19 cellular contexts compared by ENCODE assay signal in the genomic region with DNA sequence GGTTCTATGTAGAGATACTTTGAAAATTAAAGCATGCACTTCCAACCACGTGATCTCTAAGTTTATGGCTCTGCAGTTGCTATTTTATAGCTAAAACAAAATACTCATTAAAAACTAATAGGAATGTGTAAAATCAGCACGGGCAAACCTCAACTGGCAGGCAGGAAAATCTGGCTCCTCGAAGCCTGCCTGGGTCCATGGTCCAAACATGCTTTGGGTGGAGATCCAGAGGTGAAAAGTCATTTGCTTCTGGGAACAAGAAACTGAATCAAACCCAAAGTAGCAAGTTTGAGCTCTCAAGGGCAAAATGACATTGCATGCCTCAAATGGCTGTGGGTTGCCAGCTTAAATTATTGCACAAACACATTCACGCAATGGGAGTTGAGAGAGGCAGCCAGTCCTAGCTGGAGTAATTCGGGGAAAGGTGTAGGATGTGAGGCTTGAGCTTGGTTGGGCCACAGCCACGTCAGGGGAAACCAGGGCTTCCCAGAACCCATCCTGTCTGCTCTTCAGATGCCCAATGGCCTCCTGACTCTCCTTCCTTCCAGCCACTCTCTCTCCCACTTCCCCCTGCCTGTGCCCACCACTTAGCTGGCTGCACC.
A peak's percentile ranks its signal among the peaks of the same experiment; 100 is the strongest.
DNase-seq lines count a peak whose midpoint lies in the region; ATAC-seq, FAIRE-seq and TF ChIP-seq lines count a peak whose summit lies in the region.
"Had no signal": no experiment of that assay in that cellular context is flagged by ENCODE, and none has a peak within 500 bp of the region (broad histone marks: within the 10 kb centered on the region; RNA-seq: fewer than 3 reads in every experiment).

No MANE protein-coding gene starts in this region.

- DNase-seq in activated CD8-positive, alpha-beta T cell treated with anti-CD3 and anti-CD28 coated beads for 36 hours = no peak
- no peak for DNase-seq in activated CD8-positive, alpha-beta T cell treated with anti-CD3 and anti-CD28 coated beads, Interleukin-2, amount 10 ng/mL, durations not matched to agents 7 days and 5 days
- peak; percentile 95 for DNase-seq in GM04503 (ENCODE audit: low read depth)
- peak; percentile 16 for DNase-seq in ecto neural progenitor cell (ENCODE audit: low spot score)
- peak; percentile 16 for DNase-seq in small intestine
- no peak for DNase-seq in CD8-positive, alpha-beta T cell
- no peak for DNase-seq in activated CD4-positive, CD25-positive, alpha-beta regulatory T cell treated with anti-CD3 and anti-CD28 coated beads, Interleukin-2, amount 50 U/mL, for 72 hours
- DNase-seq: activated naive CD8-positive, alpha-beta T cell treated with anti-CD3 and anti-CD28 coated beads, Interleukin-2, amount 10 ng/mL, durations not matched to agents 7 days and 5 days; caudate nucleus; endodermal cell; GF-D8; NCI-H1105; NCI-H82; uterus had no signal

- H3K9me3 ChIP-seq in small intestine (ENCODE audit: control insufficient read depth, low read depth) = no peaks in the 10 kb centered on the region
- H3K9me3 ChIP-seq in CD8-positive, alpha-beta T cell (ENCODE audit: low read length) = no peaks in the 10 kb centered on the region
- H3K9me3 ChIP-seq: uterus had no signal

- no peak for ATAC-seq in activated CD8-positive, alpha-beta T cell treated with anti-CD3 and anti-CD28 coated beads for 36 hours
- no peak for ATAC-seq in activated CD8-positive, alpha-beta T cell treated with anti-CD3 and anti-CD28 coated beads, Interleukin-2, amount 10 ng/mL, durations not matched to agents 7 days and 5 days
- no peak for ATAC-seq in CD8-positive, alpha-beta T cell
- no peak for ATAC-seq in HG03469 (IDR thresholded peaks at IDR 0.05; ENCODE audit: unreplicated experiment)

- FAIRE-seq in small intestine (lab: Jason Lieb, UNC) = no peak
- FAIRE-seq: frontal cortex, RCC 7860 had no signal

- H3K36me3 Mint-ChIP-seq in activated CD8-positive, alpha-beta T cell treated with anti-CD3 and anti-CD28 coated beads for 36 hours (ENCODE audit: low read depth) = no peaks in the 10 kb centered on the region
- no peaks in the 10 kb centered on the region for H3K36me3 Mint-ChIP-seq in activated CD8-positive, alpha-beta T cell treated with anti-CD3 and anti-CD28 coated beads, Interleukin-2, amount 10 ng/mL, durations not matched to agents 7 days and 5 days (ENCODE audit: low read depth)
- no peaks in the 10 kb centered on the region for H3K36me3 Mint-ChIP-seq in CD8-positive, alpha-beta T cell
- H3K36me3 Mint-ChIP-seq: activated naive CD8-positive, alpha-beta T cell treated with anti-CD3 and anti-CD28 coated beads, Interleukin-2, amount 10 ng/mL, durations not matched to agents 7 days and 5 days had no signal

- peaks cover 25% of the 10 kb centered on the region for H3K4me1 Mint-ChIP-seq in activated CD8-positive, alpha-beta T cell treated with anti-CD3 and anti-CD28 coated beads for 36 hours (ENCODE audit: low read depth)
- peaks cover 12% of the 10 kb centered on the region for H3K4me1 Mint-ChIP-seq in activated CD8-positive, alpha-beta T cell treated with anti-CD3 and anti-CD28 coated beads, Interleukin-2, amount 10 ng/mL, durations not matched to agents 7 days and 5 days (ENCODE audit: low read depth)
- peaks cover 4% of the 10 kb centered on the region for H3K4me1 Mint-ChIP-seq in CD8-positive, alpha-beta T cell (ENCODE audit: low read depth)
- H3K4me1 Mint-ChIP-seq: endodermal cell, nephron had no signal

- CTCF ChIA-PET in activated CD8-positive, alpha-beta T cell treated with anti-CD3 and anti-CD28 coated beads for 36 hours (lab: Charles Lee) = interaction anchor here (0.7 to 1.0 kb wide), 2 partner anchors 10 to 340 kb away, joined by 3 to 5 read pairs; no protein-coding TSS in a partner anchor
- CTCF ChIA-PET in activated CD8-positive, alpha-beta T cell treated with anti-CD3 and anti-CD28 coated beads, Interleukin-2, amount 10 ng/mL, durations not matched to agents 7 days and 5 days (lab: Charles Lee) = interaction anchor here (0.9 to 1.3 kb wide), 2 partner anchors 11 to 61 kb away, joined by 3 to 4 read pairs; no protein-coding TSS in a partner anchor
- CTCF ChIA-PET in CD8-positive, alpha-beta T cell (lab: Charles Lee) = interaction anchor here (1.2 kb wide), 1 partner anchor 10 kb away, joined by 4 read pairs; no protein-coding TSS in a partner anchor

- no peak overlapping the region for H3K27ac ChIP-seq in small intestine (ENCODE audit: low read depth in 1 of 2, low read length in 1 of 2)
- no peak overlapping the region for H3K27ac ChIP-seq in CD8-positive, alpha-beta T cell (ENCODE audit: low read depth, low read length)
- H3K27ac ChIP-seq: uterus had no signal

- peak overlapping the region; percentile 7 for H3K27ac Mint-ChIP-seq in activated CD8-positive, alpha-beta T cell treated with anti-CD3 and anti-CD28 coated beads for 36 hours
- H3K27ac Mint-ChIP-seq in activated CD8-positive, alpha-beta T cell treated with anti-CD3 and anti-CD28 coated beads, Interleukin-2, amount 10 ng/mL, durations not matched to agents 7 days and 5 days = no peak overlapping the region
- H3K27ac Mint-ChIP-seq in CD8-positive, alpha-beta T cell = no peak overlapping the region
- H3K27ac Mint-ChIP-seq: activated naive CD8-positive, alpha-beta T cell treated with anti-CD3 and anti-CD28 coated beads, Interleukin-2, amount 10 ng/mL, durations not matched to agents 7 days and 5 days; endodermal cell had no signal

- POLR2A ChIA-PET in activated CD8-positive, alpha-beta T cell treated with anti-CD3 and anti-CD28 coated beads for 36 hours (lab: Charles Lee) = interaction anchor here (0.7 to 1.6 kb wide), 4 partner anchors 32 to 1694 kb away, joined by 3 to 4 read pairs (median 4); no protein-coding TSS in a partner anchor
- POLR2A ChIA-PET in activated CD8-positive, alpha-beta T cell treated with anti-CD3 and anti-CD28 coated beads, Interleukin-2, amount 10 ng/mL, durations not matched to agents 7 days and 5 days (lab: Charles Lee) = interaction anchor here (0.6 kb wide), 1 partner anchor 35 kb away, joined by 3 read pairs; no protein-coding TSS in a partner anchor
- POLR2A ChIA-PET in CD8-positive, alpha-beta T cell (lab: Charles Lee) = interaction anchor here (0.7 to 1.4 kb wide), 4 partner anchors 10 to 82 kb away, joined by 3 to 4 read pairs (median 4); no protein-coding TSS in a partner anchor

- H3K27me3 Mint-ChIP-seq in activated CD8-positive, alpha-beta T cell treated with anti-CD3 and anti-CD28 coated beads for 36 hours = no peaks in the 10 kb centered on the region
- no peaks in the 10 kb centered on the region for H3K27me3 Mint-ChIP-seq in activated CD8-positive, alpha-beta T cell treated with anti-CD3 and anti-CD28 coated beads, Interleukin-2, amount 10 ng/mL, durations not matched to agents 7 days and 5 days (ENCODE audit: low read depth)
- H3K27me3 Mint-ChIP-seq in CD8-positive, alpha-beta T cell (ENCODE audit: low read depth) = no peaks in the 10 kb centered on the region
- H3K27me3 Mint-ChIP-seq: activated naive CD8-positive, alpha-beta T cell treated with anti-CD3 and anti-CD28 coated beads, Interleukin-2, amount 10 ng/mL, durations not matched to agents 7 days and 5 days had no signal

- no peak overlapping the region for H3K4me3 ChIP-seq in small intestine (ENCODE audit: low read depth in 1 of 2, low read length in 2 of 2)
- H3K4me3 ChIP-seq in CD8-positive, alpha-beta T cell (ENCODE audit: low read depth, low read length) = no peak overlapping the region
- H3K4me3 ChIP-seq: lung, uterus had no signal

- H3K27me3 ChIP-seq in small intestine (ENCODE audit: control insufficient read depth in 2 of 2, insufficient read depth in 2 of 2, low read length in 2 of 2) = no peaks in the 10 kb centered on the region
- H3K27me3 ChIP-seq in CD8-positive, alpha-beta T cell (ENCODE audit: insufficient read depth, low read length) = no peaks in the 10 kb centered on the region
- H3K27me3 ChIP-seq: uterus had no signal

- no peaks in the 10 kb centered on the region for H3K4me1 ChIP-seq in small intestine (ENCODE audit: control insufficient read depth in 2 of 2, insufficient read depth in 1 of 2, low read depth in 1 of 2, low read length in 1 of 2)
- peaks cover 4% of the 10 kb centered on the region for H3K4me1 ChIP-seq in CD8-positive, alpha-beta T cell (ENCODE audit: insufficient read depth, low read length)
- H3K4me1 ChIP-seq: uterus had no signal

- H3K9me3 Mint-ChIP-seq in activated CD8-positive, alpha-beta T cell treated with anti-CD3 and anti-CD28 coated beads for 36 hours = peaks cover 3% of the 10 kb centered on the region
- no peaks in the 10 kb centered on the region for H3K9me3 Mint-ChIP-seq in activated CD8-positive, alpha-beta T cell treated with anti-CD3 and anti-CD28 coated beads, Interleukin-2, amount 10 ng/mL, durations not matched to agents 7 days and 5 days (ENCODE audit: insufficient read depth)
- no peaks in the 10 kb centered on the region for H3K9me3 Mint-ChIP-seq in CD8-positive, alpha-beta T cell
- H3K9me3 Mint-ChIP-seq: activated naive CD8-positive, alpha-beta T cell treated with anti-CD3 and anti-CD28 coated beads, Interleukin-2, amount 10 ng/mL, durations not matched to agents 7 days and 5 days; endodermal cell; nephron had no signal

- H3K36me3 ChIP-seq in small intestine (ENCODE audit: control insufficient read depth in 2 of 2, insufficient read depth in 2 of 2, low read length in 2 of 2) = no peaks in the 10 kb centered on the region
- H3K36me3 ChIP-seq in CD8-positive, alpha-beta T cell (ENCODE audit: insufficient read depth, low read length) = no peaks in the 10 kb centered on the region
- H3K36me3 ChIP-seq: uterus had no signal

- H3K4me3 Mint-ChIP-seq in activated CD8-positive, alpha-beta T cell treated with anti-CD3 and anti-CD28 coated beads for 36 hours = no peak overlapping the region
- H3K4me3 Mint-ChIP-seq in activated CD8-positive, alpha-beta T cell treated with anti-CD3 and anti-CD28 coated beads, Interleukin-2, amount 10 ng/mL, durations not matched to agents 7 days and 5 days = no peak overlapping the region
- no peak overlapping the region for H3K4me3 Mint-ChIP-seq in CD8-positive, alpha-beta T cell
- H3K4me3 Mint-ChIP-seq: activated naive CD8-positive, alpha-beta T cell treated with anti-CD3 and anti-CD28 coated beads, Interleukin-2, amount 10 ng/mL, durations not matched to agents 7 days and 5 days; endodermal cell; nephron had no signal

- WGBS in small intestine, 3 donors = 50 to 72% (median 61%) methylated on average over 6 of the region's 6 CpGs

- no peak for TF ChIP-seq CTCF in activated CD8-positive, alpha-beta T cell treated with anti-CD3 and anti-CD28 coated beads for 36 hours (IDR thresholded peaks at IDR 0.05)
- no peak for TF ChIP-seq CTCF in CD8-positive, alpha-beta T cell (IDR thresholded peaks at IDR 0.05)

- intact Hi-C loops in activated CD8-positive, alpha-beta T cell treated with anti-CD3 and anti-CD28 coated beads for 36 hours (cut with micrococcal nuclease) = no loop called here
- intact Hi-C loops in CD8-positive, alpha-beta T cell (cut with DNase I, micrococcal nuclease) = no loop called here

Comparison
In these comparisons a context has a peak if more than half of its experiments do, and no peak if none do; other contexts are left out.
1. DNase-seq: peak in GM04503 (single experiment), ecto neural progenitor cell (single experiment) and small intestine (single experiment); none in activated CD8-positive, alpha-beta T cell treated with anti-CD3 and anti-CD28 coated beads for 36 hours (single experiment), activated CD8-positive, alpha-beta T cell treated with anti-CD3 and anti-CD28 coated beads, Interleukin-2, amount 10 ng/mL, durations not matched to agents 7 days and 5 days (single experiment), CD8-positive, alpha-beta T cell (0 of 7) and activated CD4-positive, CD25-positive, alpha-beta regulatory T cell treated with anti-CD3 and anti-CD28 coated beads, Interleukin-2, amount 50 U/mL, for 72 hours (single experiment).